19 cellular contexts compared by ENCODE assay signal in genomic region chrX:99857455-99857854, GRCh38.
DNase-seq lines count a peak whose midpoint lies in the region; TF ChIP-seq lines count a peak whose summit lies in the region.
"Had no signal": no experiment of that assay in that cellular context is flagged by ENCODE, and none has a peak within 500 bp of the region (broad histone marks: within the 10 kb centered on the region; RNA-seq: fewer than 3 reads in every experiment).

No MANE protein-coding gene starts in this region.

- DNase-seq in NCI-H748 (lab: John Stamatoyannopoulos, UW; ENCODE audit: unreplicated experiment) (peak; percentile 13), NCI-H748 treated with DMSO at 0.1 percent for 48 hours (lab: John Stamatoyannopoulos, UW) (no peak), NB4 (ENCODE audit: low read depth) (peak; percentile 1), chondrocyte (ENCODE audit: low spot score) (no peak), progenitor cell of endocrine pancreas (ENCODE audit: low spot score, unreplicated experiment) (no peak), AML-193 (lab: John Stamatoyannopoulos, UW) (no peak), GM10266 (ENCODE audit: extremely low spot score) (no peak), DMS153 treated with DMSO at 0.1 percent for 48 hours (lab: John Stamatoyannopoulos, UW; ENCODE audit: unreplicated experiment) (no peak)
- DNase-seq: activated CD8-positive, alpha-beta memory T cell treated with anti-CD3 and anti-CD28 coated beads, Interleukin-2, amount 50 U/mL, for 4 hours; activated gamma-delta T cell; amniotic stem cell; CD8-positive, alpha-beta T cell; hippocampal formation; midbrain; NK-92 treated with Interleukin-12 subunit alpha and Interleukin-12 subunit beta, amount 100 ng/mL, for 24 hours; stomach had no signal

- H3K4me3 ChIP-seq in NB4 (ENCODE audit: low read depth, low read length), result no peak overlapping the region
- H3K4me3 ChIP-seq: A549, K562, stomach had no signal

- H3K4me3 Mint-ChIP-seq in chondrocyte (ENCODE audit: unreplicated experiment), result no peak overlapping the region
- H3K4me3 Mint-ChIP-seq in progenitor cell of endocrine pancreas (ENCODE audit: low read depth), result no peak overlapping the region
- H3K4me3 Mint-ChIP-seq: CD8-positive, alpha-beta T cell; central memory CD8-positive, alpha-beta T cell had no signal

- TF ChIP-seq CTCF in NB4 (IDR thresholded peaks at IDR 0.05; ENCODE audit: low read depth, low read length), result peak; percentile 22
- peak; percentile 48 for TF ChIP-seq CTCF in chondrocyte (IDR thresholded peaks at IDR 0.05)
- TF ChIP-seq CTCF in progenitor cell of endocrine pancreas (IDR thresholded peaks at IDR 0.05; ENCODE audit: unreplicated experiment), result peak; percentile 58
- TF ChIP-seq CTCF in GM10266 (IDR thresholded peaks at IDR 0.05; ENCODE audit: control insufficient read depth, insufficient read depth, low read depth, missing control alignments), result no peak

- no peak for TF ChIP-seq POLR2A in NB4 (IDR thresholded peaks at IDR 0.05; ENCODE audit: extremely low read depth, insufficient read length)

- H3K27me3 Mint-ChIP-seq in chondrocyte (ENCODE audit: low read depth), result peaks cover 2% of the 10 kb centered on the region
- H3K27me3 Mint-ChIP-seq in progenitor cell of endocrine pancreas, result no peaks in the 10 kb centered on the region
- H3K27me3 Mint-ChIP-seq: central memory CD8-positive, alpha-beta T cell had no signal

- H3K27ac Mint-ChIP-seq in chondrocyte (ENCODE audit: unreplicated experiment) (no peak overlapping the region), progenitor cell of endocrine pancreas (no peak overlapping the region)
- H3K27ac Mint-ChIP-seq: CD8-positive, alpha-beta T cell had no signal

- H3K36me3 Mint-ChIP-seq in chondrocyte (ENCODE audit: low read depth) (no peaks in the 10 kb centered on the region), progenitor cell of endocrine pancreas (ENCODE audit: insufficient read depth) (no peaks in the 10 kb centered on the region)
- H3K36me3 Mint-ChIP-seq: CD8-positive, alpha-beta T cell had no signal

- H3K9me3 Mint-ChIP-seq in chondrocyte (ENCODE audit: low read depth) (peaks cover 4% of the 10 kb centered on the region), progenitor cell of endocrine pancreas (ENCODE audit: low read depth) (no peaks in the 10 kb centered on the region)
- H3K9me3 Mint-ChIP-seq: CD8-positive, alpha-beta T cell had no signal

- H3K4me1 Mint-ChIP-seq in chondrocyte (ENCODE audit: low read depth), result no peaks in the 10 kb centered on the region
- no peaks in the 10 kb centered on the region for H3K4me1 Mint-ChIP-seq in progenitor cell of endocrine pancreas (ENCODE audit: low read depth)
- H3K4me1 Mint-ChIP-seq: central memory CD8-positive, alpha-beta T cell had no signal

Comparison
In these comparisons a context has a peak if more than half of its experiments do, and no peak if none do; other contexts are left out.
1. DNase-seq: peak in NCI-H748 (single experiment) and NB4 (single experiment); none in NCI-H748 treated with DMSO at 0.1 percent for 48 hours (single experiment), chondrocyte (single experiment), progenitor cell of endocrine pancreas (single experiment), AML-193 (0 of 2), GM10266 (single experiment) and DMS153 treated with DMSO at 0.1 percent for 48 hours (single experiment).